ENCODE assay signal across 8 cellular contexts in the genomic region with DNA sequence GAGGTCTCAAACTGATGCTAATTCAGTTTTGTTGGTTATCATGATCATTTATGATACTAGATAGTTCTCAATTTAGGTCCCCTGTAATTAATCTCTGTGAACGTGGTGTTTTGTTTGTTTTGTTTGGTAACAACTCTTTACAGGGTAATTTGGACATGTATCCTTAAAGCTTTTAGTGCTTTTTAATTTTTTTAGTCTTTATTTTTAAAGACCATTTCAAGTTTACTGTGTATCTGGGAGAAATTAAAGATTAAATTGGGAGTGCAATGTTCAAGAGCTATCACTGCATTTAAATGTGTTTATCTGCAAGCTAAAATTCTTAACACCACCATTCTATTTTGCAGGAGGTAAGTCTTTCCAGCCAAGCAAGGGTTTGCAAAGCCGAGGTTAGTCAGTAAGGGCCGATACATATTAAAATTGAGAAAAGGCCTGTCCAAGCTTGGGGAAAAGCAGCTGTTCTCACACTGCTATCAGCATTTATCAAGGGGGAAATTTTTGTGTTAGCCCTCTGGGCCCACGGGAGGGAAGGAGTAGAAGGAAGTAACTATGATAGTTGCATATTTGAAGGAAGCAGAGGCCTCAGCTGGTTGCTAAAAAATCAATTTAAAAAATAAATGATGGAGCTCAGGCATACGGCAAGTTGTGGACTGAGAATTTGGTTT. TPM values are rescaled to one million over a fixed set of nuclear protein-coding genes. Genes with fewer than 3 reads are reported as not detected.
DNase-seq lines count a peak whose midpoint lies in the region; ATAC-seq and TF ChIP-seq lines count a peak whose summit lies in the region.

No MANE protein-coding gene starts in this region.

- WGBS in neuronal stem cell (ENCODE audit: extremely low coverage in 2 of 2, insufficient read length in 2 of 2, insufficient replicate concordance in 1 of 2), 2 donors, result no CpG with 5 or more reads among the region's 5 CpGs

- no peak overlapping the region for H2BK15ac ChIP-seq in neuronal stem cell (ENCODE audit: low read length)

- peak; percentile 24 for DNase-seq in GF-D8 (lab: John Stamatoyannopoulos, UW)
- peak in 1 of 2 experiments; percentile 46 for DNase-seq in HL-60 (ENCODE audit: low read depth in 1 of 2, low spot score in 1 of 2)
- no peak for DNase-seq in chondrocyte (ENCODE audit: low spot score)
- DNase-seq in neuronal stem cell (ENCODE audit: low spot score), result no peak
- DNase-seq in globus pallidus (ENCODE audit: low spot score), result no peak
- DNase-seq in HCEC 1CT, result no peak
- DNase-seq in NK-92 treated with Interleukin-12 subunit alpha and Interleukin-12 subunit beta, amount 100 ng/mL, for 24 hours (lab: John Stamatoyannopoulos, UW), result no peak

- no peak overlapping the region for H3K4me2 ChIP-seq in neuronal stem cell (ENCODE audit: insufficient read depth, low read length, poor library complexity, severe bottlenecking)

- H3K4ac ChIP-seq in neuronal stem cell (ENCODE audit: low read length), result no peak overlapping the region

- H3K27ac Mint-ChIP-seq in chondrocyte (ENCODE audit: unreplicated experiment), result peak overlapping the region; percentile 52

- H3K27me3 ChIP-seq in HL-60 (ENCODE audit: insufficient read depth, poor library complexity, severe bottlenecking) (no peaks in the 10 kb centered on the region), neuronal stem cell (ENCODE audit: control insufficient read depth in 3 of 3, insufficient read depth in 3 of 3, low read depth in 1 of 3, low read length in 3 of 3) (no peaks in the 10 kb centered on the region)

- no peak for ATAC-seq in GM18861 (IDR thresholded peaks at IDR 0.05; ENCODE audit: unreplicated experiment)

- no peak overlapping the region for H4K91ac ChIP-seq in neuronal stem cell (ENCODE audit: low read depth, low read length, poor library complexity)

- no peak overlapping the region for H3K23ac ChIP-seq in neuronal stem cell (ENCODE audit: low read depth, low read length, poor library complexity)

- H3K27ac ChIP-seq in HL-60 (replicated peaks) (peak overlapping the region; percentile 75), neuronal stem cell (replicated peaks; ENCODE audit: low read length) (no peak overlapping the region)

- peaks cover 25% of the 10 kb centered on the region for H3K4me1 Mint-ChIP-seq in chondrocyte (ENCODE audit: low read depth)

- no peak overlapping the region for H3K18ac ChIP-seq in neuronal stem cell (ENCODE audit: low read length)

- H3K27me3 Mint-ChIP-seq in chondrocyte (ENCODE audit: low read depth), result no peaks in the 10 kb centered on the region

- H3K4me3 Mint-ChIP-seq in chondrocyte (ENCODE audit: unreplicated experiment), result no peak overlapping the region

- H3K14ac ChIP-seq in neuronal stem cell (ENCODE audit: low read length), result no peak overlapping the region

- no peak overlapping the region for H2AK5ac ChIP-seq in neuronal stem cell (ENCODE audit: low read depth, low read length)

- H3K4me3 ChIP-seq in HL-60 (replicated peaks; ENCODE audit: insufficient read depth, low read length) (no peak overlapping the region), neuronal stem cell (ENCODE audit: low read length in 2 of 2) (no peak overlapping the region)

- H3K36me3 ChIP-seq in neuronal stem cell (replicated peaks in 1 of 2; ENCODE audit: control insufficient read depth in 2 of 2, insufficient read depth in 2 of 2, low read length in 2 of 2), result no peaks in the 10 kb centered on the region

- peaks cover 5 to 17% of the 10 kb centered on the region in 2 donors for H3K4me1 ChIP-seq in neuronal stem cell (ENCODE audit: control insufficient read depth in 2 of 2, insufficient read depth in 1 of 2, low read depth in 1 of 2, low read length in 2 of 2)

- no peak overlapping the region for H4K8ac ChIP-seq in neuronal stem cell (ENCODE audit: low read depth, low read length)

- H3K9me3 Mint-ChIP-seq in chondrocyte (ENCODE audit: low read depth), result no peaks in the 10 kb centered on the region

- H2AFZ ChIP-seq in neuronal stem cell (ENCODE audit: low read length), result peak overlapping the region; percentile 87

- H3K9ac ChIP-seq in neuronal stem cell (ENCODE audit: low read depth, low read length, poor library complexity), result no peak overlapping the region

- H3K36me3 Mint-ChIP-seq in chondrocyte (ENCODE audit: low read depth), result no peaks in the 10 kb centered on the region

- TF ChIP-seq CTCF in HL-60 (IDR thresholded peaks at IDR 0.05; ENCODE audit: insufficient read depth, low read length) (no peak), chondrocyte (IDR thresholded peaks at IDR 0.05) (no peak)

- no peak overlapping the region for H2BK12ac ChIP-seq in neuronal stem cell (ENCODE audit: low read length)

- H3K79me1 ChIP-seq in neuronal stem cell (ENCODE audit: low read depth, low read length), result no peaks in the 10 kb centered on the region

- H2BK120ac ChIP-seq in neuronal stem cell (ENCODE audit: low read depth, low read length), result no peak overlapping the region

- no peaks in the 10 kb centered on the region for H3K9me3 ChIP-seq in neuronal stem cell (replicated peaks in 1 of 2; ENCODE audit: control insufficient read depth in 2 of 2, insufficient read depth in 1 of 2, low read depth in 1 of 2, low read length in 2 of 2)

- H2BK5ac ChIP-seq in neuronal stem cell (ENCODE audit: low read length), result no peak overlapping the region

RNA-seq across cellular contexts. Expression of a gene that starts 59.4 kb away (rescaled TPM):
- total RNA-seq in chondrocyte, result 26.9 to 28.7 TPM (median 27.0 TPM) in 3 replicates
- polyA plus RNA-seq in neuronal stem cell (2013, experiment 1 of 2), result 31.6 TPM
- 32.6 TPM for polyA plus RNA-seq in neuronal stem cell (2013, experiment 2 of 2)
